25 cellular contexts compared by ENCODE assay signal in the genomic region with DNA sequence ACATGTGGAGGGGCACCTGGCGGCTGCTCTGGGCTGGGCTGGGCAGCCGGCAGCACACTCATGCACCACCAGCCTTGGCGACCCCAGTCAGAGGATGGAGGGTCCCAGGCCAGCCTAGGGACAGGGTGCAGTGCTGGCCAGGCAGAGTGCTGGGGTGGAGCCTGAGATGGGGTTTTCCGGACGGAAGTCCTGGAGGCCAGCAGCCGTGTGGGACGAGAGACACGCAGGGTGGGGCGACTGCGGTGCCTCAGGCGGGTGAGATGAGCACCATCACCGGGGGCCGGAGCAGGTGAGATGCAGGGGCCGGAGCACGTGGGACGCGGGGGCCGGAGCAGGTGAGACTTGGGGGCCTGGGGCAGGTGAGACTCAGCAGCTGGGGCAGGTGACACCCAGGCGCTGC.
"Had no signal": no experiment of that assay in that cellular context is flagged by ENCODE, and none has a peak within 500 bp of the region (broad histone marks: within the 10 kb centered on the region; RNA-seq: fewer than 3 reads in every experiment).

No MANE protein-coding gene starts in this region.

- H3K27me3 ChIP-seq: brain microvascular endothelial cell, colonic mucosa, esophagus squamous epithelium, gastroesophageal sphincter had no signal

- H3K4me1 ChIP-seq: colonic mucosa had no signal

- H3K27ac ChIP-seq: brain microvascular endothelial cell, colonic mucosa, epithelial cell of prostate, esophagus squamous epithelium, gastroesophageal sphincter, VCaP had no signal

- H3K9me3 ChIP-seq: colonic mucosa, esophagus squamous epithelium, gastroesophageal sphincter had no signal

- ATAC-seq: activated naive CD4-positive, alpha-beta T cell treated with anti-CD3 and anti-CD28 coated beads, Interleukin-2, amount 50 U/mL, for 72 hours; activated T-cell treated with anti-CD3 and anti-CD28 coated beads, Interleukin-2, amount 50 U/mL, for 72 hours; gastroesophageal sphincter; WTC11 had no signal

- H3K4me3 ChIP-seq: colonic mucosa, esophagus squamous epithelium, gastroesophageal sphincter had no signal

- H3K36me3 ChIP-seq: brain microvascular endothelial cell, colonic mucosa had no signal

- DNase-seq: activated CD4-positive, alpha-beta memory T cell treated with anti-CD3 and anti-CD28 coated beads, Interleukin-2, amount 10 ng/mL, durations not matched to agents 7 days and 5 days; activated CD4-positive, alpha-beta T cell treated with anti-CD3 and anti-CD28 coated beads for 1 hour; activated CD4-positive, alpha-beta T cell treated with anti-CD3 and anti-CD28 coated beads for 4 hours; activated CD4-positive, alpha-beta T cell treated with anti-CD3 and anti-CD28 coated beads, Interleukin-2, amount 10 ng/mL, durations not matched to agents 7 days and 5 days; activated CD4-positive, alpha-beta T cell treated with anti-CD3 and anti-CD28 coated beads, Interleukin-2, amount 50 U/mL, for 4 hours; activated CD8-positive, alpha-beta memory T cell treated with anti-CD3 and anti-CD28 coated beads, Interleukin-2, amount 50 U/mL, for 48 hours; activated gamma-delta T cell; activated naive CD4-positive, alpha-beta T cell; activated naive CD4-positive, alpha-beta T cell treated with anti-CD3 and anti-CD28 coated beads, Interleukin-2, amount 10 ng/mL, durations not matched to agents 7 days and 5 days; activated naive CD8-positive, alpha-beta T cell treated with anti-CD3 and anti-CD28 coated beads, Interleukin-2, amount 10 ng/mL, durations not matched to agents 7 days and 5 days; activated T-cell treated with anti-CD3 and anti-CD28 coated beads for 4 hours; activated T-cell treated with anti-CD3 and anti-CD28 coated beads, Interleukin-2, amount 50 U/mL, for 24 hours; activated T-cell treated with anti-CD3 and anti-CD28 coated beads, Interleukin-2, amount 50 U/mL, for 72 hours; anterior cingulate cortex; brain microvascular endothelial cell; colonic mucosa; effector CD8-positive, alpha-beta T cell; esophagus squamous epithelium; foreskin melanocyte; T-helper 2 cell had no signal
